10 cellular contexts compared by ENCODE assay signal in genomic region chr2:191478754-191479679, GRCh38.
A peak's percentile ranks its signal among the peaks of the same experiment; 100 is the strongest.
DNase-seq lines count a peak whose midpoint lies in the region; ATAC-seq lines count a peak whose summit lies in the region.
"Had no signal": no experiment of that assay in that cellular context is flagged by ENCODE, and none has a peak within 500 bp of the region (broad histone marks: within the 10 kb centered on the region; RNA-seq: fewer than 3 reads in every experiment).

No MANE protein-coding gene starts in this region.

- H3K4me3 Mint-ChIP-seq in activated naive CD4-positive, alpha-beta T cell treated with anti-CD3 and anti-CD28 coated beads for 36 hours: no peak overlapping the region

- H3K4me1 Mint-ChIP-seq in activated naive CD4-positive, alpha-beta T cell treated with anti-CD3 and anti-CD28 coated beads for 36 hours (ENCODE audit: low read depth): no peaks in the 10 kb centered on the region

- intact Hi-C loops in cardiac septum (cut with DNase I): loop anchor here (5.0 kb wide), 1 partner anchor 92 kb away; no protein-coding TSS in a partner anchor
- intact Hi-C loops in activated naive CD4-positive, alpha-beta T cell treated with anti-CD3 and anti-CD28 coated beads for 36 hours (cut with micrococcal nuclease): no loop called here

- DNase-seq in RPMI7951 (ENCODE audit: low read depth) (peak; percentile 60), cardiac septum (ENCODE audit: low spot score) (peak; percentile 79), renal cortical epithelial cell (ENCODE audit: low read depth) (peak; percentile 30), C1 segment of cervical spinal cord (lab: John Stamatoyannopoulos, UW) (no peak)
- DNase-seq in activated naive CD4-positive, alpha-beta T cell treated with anti-CD3 and anti-CD28 coated beads for 36 hours: no peak
- no peak for DNase-seq in stimulated activated naive CD8-positive, alpha-beta T cell treated with anti-CD3 and anti-CD28 coated beads, Interleukin-15, Interleukin-2, amounts not matched to agents 100 U/mL and 50 U/mL, for 24 hours
- DNase-seq: amniotic stem cell had no signal

- no peaks in the 10 kb centered on the region for H3K36me3 Mint-ChIP-seq in activated naive CD4-positive, alpha-beta T cell treated with anti-CD3 and anti-CD28 coated beads for 36 hours (ENCODE audit: low read depth)

- peaks cover 18% of the 10 kb centered on the region for H3K9me3 Mint-ChIP-seq in activated naive CD4-positive, alpha-beta T cell treated with anti-CD3 and anti-CD28 coated beads for 36 hours

- peaks cover 10% of the 10 kb centered on the region for H3K27me3 Mint-ChIP-seq in activated naive CD4-positive, alpha-beta T cell treated with anti-CD3 and anti-CD28 coated beads for 36 hours (ENCODE audit: low read depth)

- ATAC-seq in GM19397 (IDR thresholded peaks at IDR 0.05; ENCODE audit: unreplicated experiment) (peak; percentile 29), HG03469 (IDR thresholded peaks at IDR 0.05; ENCODE audit: unreplicated experiment) (no peak)
- no peak for ATAC-seq in stimulated activated naive CD8-positive, alpha-beta T cell treated with anti-CD3 and anti-CD28 coated beads, Interleukin-15, Interleukin-2, amounts not matched to agents 100 U/mL and 50 U/mL, for 24 hours
- ATAC-seq: HCT116 had no signal

- CTCF ChIA-PET in activated naive CD4-positive, alpha-beta T cell treated with anti-CD3 and anti-CD28 coated beads for 36 hours (lab: Charles Lee): interaction anchor here (0.5 kb wide), 1 partner anchor 179 kb away, joined by 3 read pairs; no protein-coding TSS in a partner anchor

- no peak overlapping the region for H3K27ac Mint-ChIP-seq in activated naive CD4-positive, alpha-beta T cell treated with anti-CD3 and anti-CD28 coated beads for 36 hours

Comparison
In these comparisons a context has a peak if more than half of its experiments do, and no peak if none do; other contexts are left out.
1. DNase-seq: peak in RPMI7951 (single experiment), cardiac septum (single experiment) and renal cortical epithelial cell (single experiment); none in activated naive CD4-positive, alpha-beta T cell treated with anti-CD3 and anti-CD28 coated beads for 36 hours (single experiment), C1 segment of cervical spinal cord (0 of 14) and stimulated activated naive CD8-positive, alpha-beta T cell treated with anti-CD3 and anti-CD28 coated beads, Interleukin-15, Interleukin-2, amounts not matched to agents 100 U/mL and 50 U/mL, for 24 hours (single experiment).